Comparison of ENCODE assay signal across 8 cellular contexts in the genomic region with DNA sequence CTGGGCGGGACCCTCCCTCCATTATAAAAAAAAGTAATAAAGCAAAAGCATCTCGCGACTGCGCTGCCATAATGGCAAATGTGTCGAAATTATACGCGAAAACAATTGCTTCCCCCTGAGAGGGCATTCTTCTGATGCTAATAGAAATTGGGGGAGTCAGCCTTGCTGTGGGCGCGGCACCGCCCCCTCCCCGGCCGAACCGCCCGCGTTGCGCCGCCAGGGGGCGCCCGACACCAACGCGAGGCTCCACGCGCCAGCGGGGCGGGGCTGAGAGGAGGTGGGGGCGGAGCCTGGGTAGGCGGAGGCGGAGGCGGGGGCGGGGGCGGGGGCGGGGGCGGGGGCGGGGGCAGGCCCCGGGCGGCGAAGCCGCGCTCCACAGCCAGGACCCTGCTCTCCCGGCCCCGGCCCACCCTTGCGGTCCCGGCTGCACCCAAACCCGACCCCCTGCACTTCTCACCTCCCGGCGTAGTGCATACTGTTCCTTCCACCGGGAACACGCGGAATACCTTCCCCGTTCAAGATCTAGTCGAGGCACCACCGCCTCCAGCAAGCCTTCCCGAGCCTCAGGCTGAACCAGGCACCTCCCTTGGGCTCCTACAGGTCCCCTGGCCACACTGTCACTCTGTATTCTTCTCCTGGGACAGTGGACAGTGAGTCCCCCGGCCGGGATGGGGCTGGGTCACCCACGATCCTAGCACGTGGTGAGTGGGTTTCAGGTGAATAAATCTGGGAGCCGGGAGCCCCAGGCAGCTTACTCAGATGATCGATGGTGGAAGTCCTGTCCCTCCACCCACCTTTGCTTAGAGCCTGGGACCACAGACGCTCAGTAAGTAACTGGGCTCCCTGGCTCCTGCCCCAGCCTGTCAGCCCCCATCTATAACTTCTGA. TPM values are rescaled to one million over a fixed set of nuclear protein-coding genes. Genes with fewer than 3 reads are reported as not detected.
A peak's percentile ranks its signal among the peaks of the same experiment; 100 is the strongest.
DNase-seq lines count a peak whose midpoint lies in the region; ATAC-seq and TF ChIP-seq lines count a peak whose summit lies in the region.

No MANE protein-coding gene starts in this region.

- peaks cover 3 to 5% of the 10 kb centered on the region in 2 donors for H3K4me1 ChIP-seq in lung (ENCODE audit: control insufficient read depth in 2 of 2, insufficient read depth in 2 of 2, low read length in 2 of 2)

- H3K4me1 Mint-ChIP-seq in activated CD8-positive, alpha-beta T cell treated with anti-CD3 and anti-CD28 coated beads, Interleukin-2, amount 10 ng/mL, durations not matched to agents 7 days and 5 days (ENCODE audit: low read depth), result peaks cover 15% of the 10 kb centered on the region

- H3K4me3 Mint-ChIP-seq in activated CD8-positive, alpha-beta T cell treated with anti-CD3 and anti-CD28 coated beads, Interleukin-2, amount 10 ng/mL, durations not matched to agents 7 days and 5 days, result peak overlapping the region; percentile 71

- no peak overlapping the region for H3K4me3 ChIP-seq in lung

- no peaks in the 10 kb centered on the region for H3K36me3 Mint-ChIP-seq in activated CD8-positive, alpha-beta T cell treated with anti-CD3 and anti-CD28 coated beads, Interleukin-2, amount 10 ng/mL, durations not matched to agents 7 days and 5 days (ENCODE audit: low read depth)

- peak; percentile 26 for DNase-seq in DMS53 treated with DMSO at 0.1 percent for 48 hours (lab: John Stamatoyannopoulos, UW; ENCODE audit: unreplicated experiment)
- peak; percentile 88 for DNase-seq in NCI-H69 (lab: John Stamatoyannopoulos, UW)
- DNase-seq in activated CD8-positive, alpha-beta T cell treated with anti-CD3 and anti-CD28 coated beads, Interleukin-2, amount 10 ng/mL, durations not matched to agents 7 days and 5 days, result peak; percentile 89
- peak; percentile 94 for DNase-seq in effector CD4-positive, alpha-beta T cell
- DNase-seq in lung (ENCODE audit: low spot score), result peak; percentile 79
- peak; percentile 77 to 89 (median 89) for DNase-seq in stimulated activated CD4-positive, alpha-beta T cell treated with anti-CD3 and anti-CD28 coated beads, TNF-alpha, amount 100 ng/mL, for 1 hour (ENCODE audit: low read depth in 3 of 3, low spot score in 1 of 3)

- no peak overlapping the region for H3K27ac Mint-ChIP-seq in activated CD8-positive, alpha-beta T cell treated with anti-CD3 and anti-CD28 coated beads, Interleukin-2, amount 10 ng/mL, durations not matched to agents 7 days and 5 days

- peak; percentile 90 for TF ChIP-seq CTCF in lung (IDR thresholded peaks at IDR 0.05; ENCODE audit: control extremely low read depth, extremely low read depth)

- H3K27ac ChIP-seq in lung (ENCODE audit: low read depth in 1 of 2, low read length in 1 of 2), result no peak overlapping the region

- H3K9me3 ChIP-seq in lung (ENCODE audit: control insufficient read depth in 2 of 2, insufficient read depth in 1 of 2, low read length in 1 of 2), result no peaks in the 10 kb centered on the region

- WGBS in lung, 2 donors, result 2 to 3% methylated on average over 25 to 60 of the region's 60 CpGs

- H3K27me3 Mint-ChIP-seq in activated CD8-positive, alpha-beta T cell treated with anti-CD3 and anti-CD28 coated beads, Interleukin-2, amount 10 ng/mL, durations not matched to agents 7 days and 5 days (ENCODE audit: low read depth), result peaks cover 23% of the 10 kb centered on the region

- CTCF ChIA-PET in activated CD8-positive, alpha-beta T cell treated with anti-CD3 and anti-CD28 coated beads, Interleukin-2, amount 10 ng/mL, durations not matched to agents 7 days and 5 days (lab: Charles Lee), result interaction anchor here (2.0 kb wide), 1 partner anchor 285 kb away, joined by 8 read pairs; no protein-coding TSS in a partner anchor

- H3K27me3 ChIP-seq in lung (ENCODE audit: control insufficient read depth, insufficient read depth), result no peaks in the 10 kb centered on the region

- no peaks in the 10 kb centered on the region for H3K9me3 Mint-ChIP-seq in activated CD8-positive, alpha-beta T cell treated with anti-CD3 and anti-CD28 coated beads, Interleukin-2, amount 10 ng/mL, durations not matched to agents 7 days and 5 days (ENCODE audit: insufficient read depth)

- peak; percentile 64 for ATAC-seq in HG02623 (IDR thresholded peaks at IDR 0.05; ENCODE audit: unreplicated experiment)
- ATAC-seq in activated CD8-positive, alpha-beta T cell treated with anti-CD3 and anti-CD28 coated beads, Interleukin-2, amount 10 ng/mL, durations not matched to agents 7 days and 5 days, result peak; percentile 88
- ATAC-seq in lung (ENCODE audit: insufficient read depth, low FRiP score), result peak; percentile 93
- ATAC-seq in GM19463 (IDR thresholded peaks at IDR 0.05; ENCODE audit: unreplicated experiment), result no peak

- H3K36me3 ChIP-seq in lung (ENCODE audit: control insufficient read depth in 2 of 2, insufficient read depth in 2 of 2, low read length in 2 of 2), result no peaks in the 10 kb centered on the region

- POLR2A ChIA-PET in activated CD8-positive, alpha-beta T cell treated with anti-CD3 and anti-CD28 coated beads, Interleukin-2, amount 10 ng/mL, durations not matched to agents 7 days and 5 days (lab: Charles Lee), result interaction anchor here (0.6 kb wide), 1 partner anchor 139 kb away, joined by 3 read pairs; no protein-coding TSS in a partner anchor

RNA-seq across cellular contexts. Expression of a gene that starts 15.5 kb away (rescaled TPM):
- not detected for total RNA-seq in activated CD8-positive, alpha-beta T cell treated with anti-CD3 and anti-CD28 coated beads, Interleukin-2, amount 10 ng/mL, durations not matched to agents 7 days and 5 days
- not detected for total RNA-seq in lung
- under 1 TPM; 0.30 to 0.55 TPM for polyA plus RNA-seq in lung

RNA-seq across cellular contexts. Expression of a gene that starts 28.5 kb away (rescaled TPM):
- 10 to 100 TPM; 48.5 to 52.4 TPM for total RNA-seq in activated CD8-positive, alpha-beta T cell treated with anti-CD3 and anti-CD28 coated beads, Interleukin-2, amount 10 ng/mL, durations not matched to agents 7 days and 5 days
- 10 to 100 TPM; 25.9 to 67.3 TPM for total RNA-seq in lung
- 10 to 100 TPM; 57.3 to 57.4 TPM for polyA plus RNA-seq in lung

RNA-seq across cellular contexts. Expression of a gene that starts 40.5 kb away (rescaled TPM):
- 10 to 100 TPM; 50.6 to 50.7 TPM for total RNA-seq in activated CD8-positive, alpha-beta T cell treated with anti-CD3 and anti-CD28 coated beads, Interleukin-2, amount 10 ng/mL, durations not matched to agents 7 days and 5 days
- 10 to 100 TPM; 14.6 to 42.3 TPM for total RNA-seq in lung
- polyA plus RNA-seq in lung, result 10 to 100 TPM; 12.0 to 71.8 TPM

Comparison
In these comparisons a context has a peak if more than half of its experiments do, and no peak if none do; other contexts are left out.
1. DNase-seq: peak in every context shown above with its lines; median percentile 94 in effector CD4-positive, alpha-beta T cell; 89 in activated CD8-positive, alpha-beta T cell treated with anti-CD3 and anti-CD28 coated beads, Interleukin-2, amount 10 ng/mL, durations not matched to agents 7 days and 5 days; 89 in stimulated activated CD4-positive, alpha-beta T cell treated with anti-CD3 and anti-CD28 coated beads, TNF-alpha, amount 100 ng/mL, for 1 hour; 88 in NCI-H69; 79 in lung; 26 in DMS53 treated with DMSO at 0.1 percent for 48 hours.